In the genomic region with DNA sequence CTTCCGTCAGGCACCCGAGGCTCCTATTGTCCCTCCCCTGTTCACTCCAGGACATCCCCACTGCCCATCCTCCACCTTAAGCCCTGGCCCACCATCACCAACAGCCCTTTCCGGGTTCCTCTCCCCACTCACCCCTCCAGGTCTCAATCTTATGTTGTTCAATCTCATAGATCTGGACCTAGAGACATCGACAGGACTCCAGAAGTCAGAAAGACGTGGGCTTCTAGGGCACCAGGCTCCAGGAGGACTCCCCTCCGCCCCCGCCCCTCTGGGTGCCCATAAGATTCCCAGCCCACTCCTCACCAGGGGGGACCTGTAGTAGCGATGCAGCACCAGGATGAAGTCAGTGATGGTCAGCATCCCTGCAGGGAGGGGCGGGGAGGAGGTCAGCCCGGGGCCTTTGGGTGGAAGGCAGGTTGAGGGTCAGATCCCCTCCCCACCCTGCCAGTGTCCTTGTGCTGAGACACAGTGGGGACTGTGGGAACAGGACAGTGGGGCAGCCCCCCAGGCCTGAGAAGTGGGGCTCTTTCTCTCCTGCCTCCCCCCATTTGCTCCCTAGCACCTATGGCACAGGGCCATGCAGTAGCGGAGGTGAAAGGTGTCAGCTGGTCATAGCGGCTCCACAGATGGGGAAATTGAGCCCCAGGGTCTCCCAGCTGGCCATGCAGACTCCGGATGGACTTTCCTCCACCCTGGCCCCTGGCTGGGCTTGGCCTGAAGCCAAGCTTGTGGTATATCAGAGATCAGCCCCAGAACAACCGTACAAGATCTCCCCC, we compare ENCODE assay signal across 1 cellular context.
A peak's percentile ranks its signal among the peaks of the same experiment; 100 is the strongest.
TF ChIP-seq lines count a peak whose summit lies in the region.

No MANE protein-coding gene starts in this region.

TF ChIP-seq in HepG2, 621 proteins besides CTCF, POLR2A, EP300 and RAD21:
- no peak for TF ChIP-seq ATF7-NPFF (CRISPR knock-in tag; IDR thresholded peaks at IDR 0.05; ENCODE audit: low read depth)
- TF ChIP-seq SP4 (CRISPR knock-in tag; IDR thresholded peaks at IDR 0.05), result no peak
- no peak for TF ChIP-seq NFYB (CRISPR knock-in tag; IDR thresholded peaks at IDR 0.05)
- TF ChIP-seq RARG (CRISPR knock-in tag; IDR thresholded peaks at IDR 0.05; ENCODE audit: low read depth), result no peak
- no peak; the same call in 1 of the 2 replicates for TF ChIP-seq ZNF589 (CRISPR knock-in tag; conservative IDR thresholded peaks at IDR 0.05)
- TF ChIP-seq, protein P1, sequence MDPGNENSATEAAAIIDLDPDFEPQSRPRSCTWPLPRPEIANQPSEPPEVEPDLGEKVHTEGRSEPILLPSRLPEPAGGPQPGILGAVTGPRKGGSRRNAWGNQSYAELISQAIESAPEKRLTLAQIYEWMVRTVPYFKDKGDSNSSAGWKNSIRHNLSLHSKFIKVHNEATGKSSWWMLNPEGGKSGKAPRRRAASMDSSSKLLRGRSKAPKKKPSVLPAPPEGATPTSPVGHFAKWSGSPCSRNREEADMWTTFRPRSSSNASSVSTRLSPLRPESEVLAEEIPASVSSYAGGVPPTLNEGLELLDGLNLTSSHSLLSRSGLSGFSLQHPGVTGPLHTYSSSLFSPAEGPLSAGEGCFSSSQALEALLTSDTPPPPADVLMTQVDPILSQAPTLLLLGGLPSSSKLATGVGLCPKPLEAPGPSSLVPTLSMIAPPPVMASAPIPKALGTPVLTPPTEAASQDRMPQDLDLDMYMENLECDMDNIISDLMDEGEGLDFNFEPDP (CRISPR knock-in tag; conservative IDR thresholded peaks at IDR 0.05), result no peak
- TF ChIP-seq, protein P2, sequence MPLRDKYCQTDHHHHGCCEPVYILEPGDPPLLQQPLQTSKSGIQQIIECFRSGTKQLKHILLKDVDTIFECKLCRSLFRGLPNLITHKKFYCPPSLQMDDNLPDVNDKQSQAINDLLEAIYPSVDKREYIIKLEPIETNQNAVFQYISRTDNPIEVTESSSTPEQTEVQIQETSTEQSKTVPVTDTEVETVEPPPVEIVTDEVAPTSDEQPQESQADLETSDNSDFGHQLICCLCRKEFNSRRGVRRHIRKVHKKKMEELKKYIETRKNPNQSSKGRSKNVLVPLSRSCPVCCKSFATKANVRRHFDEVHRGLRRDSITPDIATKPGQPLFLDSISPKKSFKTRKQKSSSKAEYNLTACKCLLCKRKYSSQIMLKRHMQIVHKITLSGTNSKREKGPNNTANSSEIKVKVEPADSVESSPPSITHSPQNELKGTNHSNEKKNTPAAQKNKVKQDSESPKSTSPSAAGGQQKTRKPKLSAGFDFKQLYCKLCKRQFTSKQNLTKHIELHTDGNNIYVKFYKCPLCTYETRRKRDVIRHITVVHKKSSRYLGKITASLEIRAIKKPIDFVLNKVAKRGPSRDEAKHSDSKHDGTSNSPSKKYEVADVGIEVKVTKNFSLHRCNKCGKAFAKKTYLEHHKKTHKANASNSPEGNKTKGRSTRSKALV (CRISPR knock-in tag; IDR thresholded peaks at IDR 0.05), result no peak
- TF ChIP-seq ZNF616 (CRISPR knock-in tag; IDR thresholded peaks at IDR 0.05; ENCODE audit: low read depth), result no peak
- TF ChIP-seq ZNF850 (CRISPR knock-in tag; conservative IDR thresholded peaks at IDR 0.05), result no peak
- peak; percentile 92; the same call in 1 of the 2 replicates for TF ChIP-seq ZKSCAN5 (CRISPR knock-in tag; IDR thresholded peaks at IDR 0.05)
- no peak for TF ChIP-seq ZNF143 (CRISPR knock-in tag; IDR thresholded peaks at IDR 0.05)
- TF ChIP-seq ZFX (CRISPR knock-in tag; IDR thresholded peaks at IDR 0.05; ENCODE audit: low read depth), result no peak
- no peak for TF ChIP-seq ZNF335 (CRISPR knock-in tag; IDR thresholded peaks at IDR 0.05)
- no peak for TF ChIP-seq PCBP2 (optimal IDR thresholded peaks at IDR 0.05; ENCODE audit: low read depth, low read length, poor library complexity, severe bottlenecking)
- TF ChIP-seq RAD51 (IDR thresholded peaks at IDR 0.05; ENCODE audit: borderline replicate concordance), result no peak
- TF ChIP-seq, protein P3, sequence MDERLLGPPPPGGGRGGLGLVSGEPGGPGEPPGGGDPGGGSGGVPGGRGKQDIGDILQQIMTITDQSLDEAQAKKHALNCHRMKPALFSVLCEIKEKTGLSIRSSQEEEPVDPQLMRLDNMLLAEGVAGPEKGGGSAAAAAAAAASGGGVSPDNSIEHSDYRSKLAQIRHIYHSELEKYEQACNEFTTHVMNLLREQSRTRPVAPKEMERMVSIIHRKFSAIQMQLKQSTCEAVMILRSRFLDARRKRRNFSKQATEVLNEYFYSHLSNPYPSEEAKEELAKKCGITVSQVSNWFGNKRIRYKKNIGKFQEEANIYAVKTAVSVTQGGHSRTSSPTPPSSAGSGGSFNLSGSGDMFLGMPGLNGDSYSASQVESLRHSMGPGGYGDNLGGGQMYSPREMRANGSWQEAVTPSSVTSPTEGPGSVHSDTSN (CRISPR knock-in tag; IDR thresholded peaks at IDR 0.05), result no peak
- TF ChIP-seq CEBPG (CRISPR knock-in tag; IDR thresholded peaks at IDR 0.05), result no peak
- TF ChIP-seq CBX1 (IDR thresholded peaks at IDR 0.05; ENCODE audit: low read depth), result no peak
- no peak for TF ChIP-seq FOXA3 (CRISPR knock-in tag; IDR thresholded peaks at IDR 0.05)
- TF ChIP-seq, protein P4, sequence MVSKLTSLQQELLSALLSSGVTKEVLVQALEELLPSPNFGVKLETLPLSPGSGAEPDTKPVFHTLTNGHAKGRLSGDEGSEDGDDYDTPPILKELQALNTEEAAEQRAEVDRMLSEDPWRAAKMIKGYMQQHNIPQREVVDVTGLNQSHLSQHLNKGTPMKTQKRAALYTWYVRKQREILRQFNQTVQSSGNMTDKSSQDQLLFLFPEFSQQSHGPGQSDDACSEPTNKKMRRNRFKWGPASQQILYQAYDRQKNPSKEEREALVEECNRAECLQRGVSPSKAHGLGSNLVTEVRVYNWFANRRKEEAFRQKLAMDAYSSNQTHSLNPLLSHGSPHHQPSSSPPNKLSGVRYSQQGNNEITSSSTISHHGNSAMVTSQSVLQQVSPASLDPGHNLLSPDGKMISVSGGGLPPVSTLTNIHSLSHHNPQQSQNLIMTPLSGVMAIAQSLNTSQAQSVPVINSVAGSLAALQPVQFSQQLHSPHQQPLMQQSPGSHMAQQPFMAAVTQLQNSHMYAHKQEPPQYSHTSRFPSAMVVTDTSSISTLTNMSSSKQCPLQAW (CRISPR knock-in tag; IDR thresholded peaks at IDR 0.05), result peak; percentile 14; the same call in 1 of the 2 replicates
- TF ChIP-seq ZNF225 (CRISPR knock-in tag; IDR thresholded peaks at IDR 0.05), result 0 out of 2 replicates have a peak, but pooled peaks have one; percentile 51
- no peak for TF ChIP-seq MXD4 (CRISPR knock-in tag; IDR thresholded peaks at IDR 0.05)
- TF ChIP-seq ZBTB7A (CRISPR knock-in tag; IDR thresholded peaks at IDR 0.05), result 0 out of 2 replicates have a peak, but pooled peaks have one; percentile 27
- no peak for TF ChIP-seq DNMT1 (CRISPR knock-in tag; IDR thresholded peaks at IDR 0.05)
- TF ChIP-seq, protein P5, sequence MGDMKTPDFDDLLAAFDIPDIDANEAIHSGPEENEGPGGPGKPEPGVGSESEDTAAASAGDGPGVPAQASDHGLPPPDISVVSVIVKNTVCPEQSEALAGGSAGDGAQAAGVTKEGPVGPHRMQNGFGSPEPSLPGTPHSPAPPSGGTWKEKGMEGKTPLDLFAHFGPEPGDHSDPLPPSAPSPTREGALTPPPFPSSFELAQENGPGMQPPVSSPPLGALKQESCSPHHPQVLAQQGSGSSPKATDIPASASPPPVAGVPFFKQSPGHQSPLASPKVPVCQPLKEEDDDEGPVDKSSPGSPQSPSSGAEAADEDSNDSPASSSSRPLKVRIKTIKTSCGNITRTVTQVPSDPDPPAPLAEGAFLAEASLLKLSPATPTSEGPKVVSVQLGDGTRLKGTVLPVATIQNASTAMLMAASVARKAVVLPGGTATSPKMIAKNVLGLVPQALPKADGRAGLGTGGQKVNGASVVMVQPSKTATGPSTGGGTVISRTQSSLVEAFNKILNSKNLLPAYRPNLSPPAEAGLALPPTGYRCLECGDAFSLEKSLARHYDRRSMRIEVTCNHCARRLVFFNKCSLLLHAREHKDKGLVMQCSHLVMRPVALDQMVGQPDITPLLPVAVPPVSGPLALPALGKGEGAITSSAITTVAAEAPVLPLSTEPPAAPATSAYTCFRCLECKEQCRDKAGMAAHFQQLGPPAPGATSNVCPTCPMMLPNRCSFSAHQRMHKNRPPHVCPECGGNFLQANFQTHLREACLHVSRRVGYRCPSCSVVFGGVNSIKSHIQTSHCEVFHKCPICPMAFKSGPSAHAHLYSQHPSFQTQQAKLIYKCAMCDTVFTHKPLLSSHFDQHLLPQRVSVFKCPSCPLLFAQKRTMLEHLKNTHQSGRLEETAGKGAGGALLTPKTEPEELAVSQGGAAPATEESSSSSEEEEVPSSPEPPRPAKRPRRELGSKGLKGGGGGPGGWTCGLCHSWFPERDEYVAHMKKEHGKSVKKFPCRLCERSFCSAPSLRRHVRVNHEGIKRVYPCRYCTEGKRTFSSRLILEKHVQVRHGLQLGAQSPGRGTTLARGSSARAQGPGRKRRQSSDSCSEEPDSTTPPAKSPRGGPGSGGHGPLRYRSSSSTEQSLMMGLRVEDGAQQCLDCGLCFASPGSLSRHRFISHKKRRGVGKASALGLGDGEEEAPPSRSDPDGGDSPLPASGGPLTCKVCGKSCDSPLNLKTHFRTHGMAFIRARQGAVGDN (CRISPR knock-in tag; IDR thresholded peaks at IDR 0.05), result 0 out of 2 replicates have a peak, but pooled peaks have one; percentile 24
- TF ChIP-seq, protein P6, sequence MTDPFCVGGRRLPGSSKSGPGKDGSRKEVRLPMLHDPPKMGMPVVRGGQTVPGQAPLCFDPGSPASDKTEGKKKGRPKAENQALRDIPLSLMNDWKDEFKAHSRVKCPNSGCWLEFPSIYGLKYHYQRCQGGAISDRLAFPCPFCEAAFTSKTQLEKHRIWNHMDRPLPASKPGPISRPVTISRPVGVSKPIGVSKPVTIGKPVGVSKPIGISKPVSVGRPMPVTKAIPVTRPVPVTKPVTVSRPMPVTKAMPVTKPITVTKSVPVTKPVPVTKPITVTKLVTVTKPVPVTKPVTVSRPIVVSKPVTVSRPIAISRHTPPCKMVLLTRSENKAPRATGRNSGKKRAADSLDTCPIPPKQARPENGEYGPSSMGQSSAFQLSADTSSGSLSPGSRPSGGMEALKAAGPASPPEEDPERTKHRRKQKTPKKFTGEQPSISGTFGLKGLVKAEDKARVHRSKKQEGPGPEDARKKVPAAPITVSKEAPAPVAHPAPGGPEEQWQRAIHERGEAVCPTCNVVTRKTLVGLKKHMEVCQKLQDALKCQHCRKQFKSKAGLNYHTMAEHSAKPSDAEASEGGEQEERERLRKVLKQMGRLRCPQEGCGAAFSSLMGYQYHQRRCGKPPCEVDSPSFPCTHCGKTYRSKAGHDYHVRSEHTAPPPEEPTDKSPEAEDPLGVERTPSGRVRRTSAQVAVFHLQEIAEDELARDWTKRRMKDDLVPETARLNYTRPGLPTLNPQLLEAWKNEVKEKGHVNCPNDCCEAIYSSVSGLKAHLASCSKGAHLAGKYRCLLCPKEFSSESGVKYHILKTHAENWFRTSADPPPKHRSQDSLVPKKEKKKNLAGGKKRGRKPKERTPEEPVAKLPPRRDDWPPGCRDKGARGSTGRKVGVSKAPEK (CRISPR knock-in tag; IDR thresholded peaks at IDR 0.05; ENCODE audit: borderline replicate concordance), result no peak
- TF ChIP-seq, protein P7, sequence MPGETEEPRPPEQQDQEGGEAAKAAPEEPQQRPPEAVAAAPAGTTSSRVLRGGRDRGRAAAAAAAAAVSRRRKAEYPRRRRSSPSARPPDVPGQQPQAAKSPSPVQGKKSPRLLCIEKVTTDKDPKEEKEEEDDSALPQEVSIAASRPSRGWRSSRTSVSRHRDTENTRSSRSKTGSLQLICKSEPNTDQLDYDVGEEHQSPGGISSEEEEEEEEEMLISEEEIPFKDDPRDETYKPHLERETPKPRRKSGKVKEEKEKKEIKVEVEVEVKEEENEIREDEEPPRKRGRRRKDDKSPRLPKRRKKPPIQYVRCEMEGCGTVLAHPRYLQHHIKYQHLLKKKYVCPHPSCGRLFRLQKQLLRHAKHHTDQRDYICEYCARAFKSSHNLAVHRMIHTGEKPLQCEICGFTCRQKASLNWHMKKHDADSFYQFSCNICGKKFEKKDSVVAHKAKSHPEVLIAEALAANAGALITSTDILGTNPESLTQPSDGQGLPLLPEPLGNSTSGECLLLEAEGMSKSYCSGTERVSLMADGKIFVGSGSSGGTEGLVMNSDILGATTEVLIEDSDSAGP (CRISPR knock-in tag; IDR thresholded peaks at IDR 0.05; ENCODE audit: borderline replicate concordance), result peak; percentile 18; the same call in 1 of the 2 replicates
- no peak for TF ChIP-seq NR2C2 (CRISPR knock-in tag; IDR thresholded peaks at IDR 0.05; ENCODE audit: borderline replicate concordance)
- no peak for TF ChIP-seq ZNF24 (IDR thresholded peaks at IDR 0.05)
- TF ChIP-seq ZNF879 (CRISPR knock-in tag; IDR thresholded peaks at IDR 0.05), result no peak
- TF ChIP-seq GATAD1 (CRISPR knock-in tag; IDR thresholded peaks at IDR 0.05), result no peak
